In genomic region chr18:7565677-7566076, GRCh38 we compare ENCODE assay signal across 11 cellular contexts. TPM values are rescaled to one million over a fixed set of nuclear protein-coding genes. Genes with fewer than 3 reads are reported as not detected.
DNase-seq lines count a peak whose midpoint lies in the region; ATAC-seq and TF ChIP-seq lines count a peak whose summit lies in the region.
"Had no signal": no experiment of that assay in that cellular context is flagged by ENCODE, and none has a peak within 500 bp of the region (broad histone marks: within the 10 kb centered on the region; RNA-seq: fewer than 3 reads in every experiment).

No MANE protein-coding gene starts in this region.

- no peaks in the 10 kb centered on the region for H3K9me3 Mint-ChIP-seq in Caco-2 (ENCODE audit: unreplicated experiment)
- no peaks in the 10 kb centered on the region for H3K9me3 Mint-ChIP-seq in activated T-helper 17 cell treated with anti-CD3 and anti-CD28 coated beads, Interleukin-2, amount 50 U/mL, for 72 hours

- H3K9me3 ChIP-seq in Caco-2: 0 out of 2 replicates have a peak, but pooled peaks cover 3% of the 10 kb centered on the region
- no peaks in the 10 kb centered on the region for H3K9me3 ChIP-seq in hepatocyte (ENCODE audit: low read depth)
- H3K9me3 ChIP-seq in skeletal muscle tissue (ENCODE audit: control insufficient read depth in 3 of 3, low read length in 3 of 3): no peaks in the 10 kb centered on the region

- no peak for DNase-seq in Caco-2
- DNase-seq in hepatocyte (ENCODE audit: low spot score): no peak
- no peak for DNase-seq in stimulated activated CD4-positive, alpha-beta T cell treated with anti-CD3 and anti-CD28 coated beads, Interleukin-2, amount 100 ng/mL, for 48 hours
- DNase-seq in H4 (ENCODE audit: low spot score): no peak
- no peak for DNase-seq in nucleus accumbens (lab: John Stamatoyannopoulos, UW)
- DNase-seq: activated CD8-positive, alpha-beta memory T cell treated with anti-CD3 and anti-CD28 coated beads, Interleukin-2, amount 50 U/mL, for 4 hours; foreskin melanocyte; NCI-H1436 had no signal

- ATAC-seq in activated T-helper 17 cell treated with anti-CD3 and anti-CD28 coated beads, Interleukin-2, amount 50 U/mL, for 72 hours (replicated peaks): no peak
- ATAC-seq in HG03354 (IDR thresholded peaks at IDR 0.05; ENCODE audit: poor library complexity, severe bottlenecking, unreplicated experiment): no peak

- no peaks in the 10 kb centered on the region for H3K27me3 Mint-ChIP-seq in Caco-2 (ENCODE audit: insufficient read depth, unreplicated experiment)
- peaks cover 20% of the 10 kb centered on the region for H3K27me3 Mint-ChIP-seq in activated T-helper 17 cell treated with anti-CD3 and anti-CD28 coated beads, Interleukin-2, amount 50 U/mL, for 72 hours

- H3K4me1 Mint-ChIP-seq in Caco-2 (ENCODE audit: low read depth, unreplicated experiment): peaks cover 18% of the 10 kb centered on the region
- no peaks in the 10 kb centered on the region for H3K4me1 Mint-ChIP-seq in activated T-helper 17 cell treated with anti-CD3 and anti-CD28 coated beads, Interleukin-2, amount 50 U/mL, for 72 hours

- intact Hi-C loops in Caco-2 (cut with micrococcal nuclease; ENCODE audit: unreplicated experiment): loop anchor here (1.0 to 2.0 kb wide), 2 partner anchors 199 to 344 kb away; no protein-coding TSS in a partner anchor

- no peaks in the 10 kb centered on the region for H3K27me3 ChIP-seq in Caco-2 (replicated peaks; ENCODE audit: control insufficient read depth, insufficient read depth, low read length)
- peaks cover 11% of the 10 kb centered on the region for H3K27me3 ChIP-seq in hepatocyte
- no peaks in the 10 kb centered on the region for H3K27me3 ChIP-seq in skeletal muscle tissue (ENCODE audit: control insufficient read depth in 3 of 3, insufficient read depth in 3 of 3, low read length in 3 of 3)

- H3K4me3 Mint-ChIP-seq in Caco-2 (ENCODE audit: unreplicated experiment): peak overlapping the region; percentile 83
- H3K4me3 Mint-ChIP-seq in activated T-helper 17 cell treated with anti-CD3 and anti-CD28 coated beads, Interleukin-2, amount 50 U/mL, for 72 hours: peak overlapping the region; percentile 18

- H3K4me1 ChIP-seq in Caco-2 (peaks cover 13% of the 10 kb centered on the region), hepatocyte (ENCODE audit: insufficient read depth) (peaks cover 7% of the 10 kb centered on the region), skeletal muscle tissue (ENCODE audit: control insufficient read depth in 3 of 3, insufficient read depth in 3 of 3, low read length in 3 of 3) (peaks cover 5 to 18% (median 14%) of the 10 kb centered on the region in 3 donors)

- H3K9ac ChIP-seq in skeletal muscle tissue (ENCODE audit: low read depth in 1 of 3, low read length in 3 of 3): peak overlapping the region; percentile 85 to 94 (median 89)

- H4K20me1 ChIP-seq in hepatocyte (ENCODE audit: insufficient read depth, poor library complexity, severe bottlenecking): peaks cover 5% of the 10 kb centered on the region

- H3K36me3 Mint-ChIP-seq in Caco-2 (ENCODE audit: insufficient read depth, unreplicated experiment): peaks cover 6% of the 10 kb centered on the region
- H3K36me3 Mint-ChIP-seq in activated T-helper 17 cell treated with anti-CD3 and anti-CD28 coated beads, Interleukin-2, amount 50 U/mL, for 72 hours (ENCODE audit: low read depth): peaks cover 6% of the 10 kb centered on the region

- H3K4me3 ChIP-seq in Caco-2 (ENCODE audit: low read depth, low read length) (no peak overlapping the region; the same call in 1 of the 2 replicates), hepatocyte (no peak overlapping the region), skeletal muscle tissue (ENCODE audit: low read length in 3 of 3) (peak overlapping the region; percentile 78 to 85 (median 82))

- H3K36me3 ChIP-seq in Caco-2 (ENCODE audit: control insufficient read depth, insufficient read depth, low read length) (no peaks in the 10 kb centered on the region), hepatocyte (replicated peaks; ENCODE audit: insufficient read depth, low read depth) (no peaks in the 10 kb centered on the region), skeletal muscle tissue (ENCODE audit: control insufficient read depth in 3 of 3, insufficient read depth in 3 of 3, low read length in 3 of 3) (no peaks in the 10 kb centered on the region)

- POLR2A ChIA-PET in Caco-2 (lab: Charles Lee): interaction anchor here (0.6 kb wide), 1 partner anchor 345 kb away, joined by 8 read pairs; no protein-coding TSS in a partner anchor

- H3K4me2 ChIP-seq in hepatocyte: peak overlapping the region; percentile 84

- TF ChIP-seq CTCF in Caco-2 (IDR thresholded peaks at IDR 0.05; ENCODE audit: insufficient read depth in 1 of 2, low read depth in 1 of 2, low read length in 1 of 2, severe bottlenecking in 1 of 2, unreplicated experiment in 1 of 2) (no peak), hepatocyte (IDR thresholded peaks at IDR 0.05; ENCODE audit: poor library complexity) (no peak)

- H3K27ac ChIP-seq in hepatocyte (peak overlapping the region; percentile 97), skeletal muscle tissue (ENCODE audit: low read depth, low read length) (peak overlapping the region; percentile 94)

- H2AFZ ChIP-seq in hepatocyte: no peak overlapping the region

- no TSS peak for BruUV-seq in Caco-2 (replicated peaks; lab: Mats Ljungman, UMichigan)

- no peak overlapping the region for H3K27ac Mint-ChIP-seq in Caco-2 (ENCODE audit: unreplicated experiment)
- no peak overlapping the region for H3K27ac Mint-ChIP-seq in activated T-helper 17 cell treated with anti-CD3 and anti-CD28 coated beads, Interleukin-2, amount 50 U/mL, for 72 hours

- no peaks in the 10 kb centered on the region for H3K9me2 ChIP-seq in hepatocyte (replicated peaks; ENCODE audit: insufficient read depth)

- CTCF ChIA-PET in Caco-2 (lab: Charles Lee): interaction anchor here (0.8 to 2.9 kb wide), 2 partner anchors 190 to 293 kb away, joined by 3 to 21 read pairs; no protein-coding TSS in a partner anchor

- peaks cover 24% of the 10 kb centered on the region for H3K79me2 ChIP-seq in hepatocyte

RNA-seq across cellular contexts. Expression of gene PTPRM, which starts 1.4 kb away (rescaled TPM):
- 100.0 and 112 TPM in 2 replicates for total RNA-seq in Caco-2 (2022)
- 10 to 100 TPM in 1 of 2 donors, 1 to 10 TPM in 1; 7.5 to 24.5 TPM for total RNA-seq in activated T-helper 17 cell treated with anti-CD3 and anti-CD28 coated beads, Interleukin-2, amount 50 U/mL, for 72 hours
- total RNA-seq in hepatocyte: 33.1 and 47.4 TPM in 2 replicates
- 26.1 and 32.6 TPM in 2 replicates for polyA plus RNA-seq in hepatocyte
- total RNA-seq in skeletal muscle tissue: 68.9 TPM
- 17.6 and 37.3 TPM in 2 replicates for total RNA-seq in H4 (2014; rRNA removed; shearing (Covaris generic))

Comparison
In these comparisons a context has a peak if more than half of its experiments do, and no peak if none do; other contexts are left out.
1. H3K4me3 ChIP-seq: peak in skeletal muscle tissue (3 of 3); none in Caco-2 (single experiment) and hepatocyte (single experiment).